1 cellular context compared by ENCODE assay signal in the genomic region with DNA sequence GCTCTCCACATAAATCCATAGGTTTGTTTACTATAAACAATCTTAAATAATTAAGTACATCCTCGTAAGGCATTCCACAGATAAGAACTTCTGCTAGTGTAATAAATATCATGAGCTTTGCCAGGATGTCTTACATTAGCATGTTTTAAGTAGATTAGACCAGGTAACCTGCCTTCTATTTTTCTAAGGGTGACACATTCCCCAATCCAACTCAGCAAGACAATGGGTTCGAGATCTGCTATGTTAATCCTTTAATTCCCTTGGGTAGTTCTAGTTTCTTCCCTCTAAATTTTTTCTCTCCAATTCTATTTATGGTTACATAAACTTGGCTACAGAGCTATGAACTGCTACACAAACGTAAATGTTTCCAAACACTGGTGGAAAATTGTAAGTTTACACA.
TF ChIP-seq lines count a peak whose summit lies in the region.

No MANE protein-coding gene starts in this region.

TF ChIP-seq in WTC11, 78 proteins besides CTCF, POLR2A, EP300 and RAD21 (continued from another document):
- TF ChIP-seq FOXJ3 (CRISPR knock-in tag; IDR thresholded peaks at IDR 0.05; ENCODE audit: borderline replicate concordance) = no peak
